In genomic region chr10:482848-483247, GRCh38 we compare ENCODE assay signal across 25 cellular contexts.
A peak's percentile ranks its signal among the peaks of the same experiment; 100 is the strongest.
DNase-seq lines count a peak whose midpoint lies in the region; ATAC-seq and TF ChIP-seq lines count a peak whose summit lies in the region.
"Had no signal": no experiment of that assay in that cellular context is flagged by ENCODE, and none has a peak within 500 bp of the region (broad histone marks: within the 10 kb centered on the region; RNA-seq: fewer than 3 reads in every experiment).

No MANE protein-coding gene starts in this region.

- H3K27me3 ChIP-seq in lung (ENCODE audit: control insufficient read depth, insufficient read depth) (no peaks in the 10 kb centered on the region), gastrocnemius medialis (no peaks in the 10 kb centered on the region), heart left ventricle (no peaks in the 10 kb centered on the region)
- H3K27me3 ChIP-seq: suprapubic skin had no signal

- H3K27ac ChIP-seq in VCaP (peak overlapping the region; percentile 93), coronary artery (no peak overlapping the region), lung (ENCODE audit: low read depth in 1 of 2, low read length in 1 of 2) (no peak overlapping the region), gastrocnemius medialis (peak overlapping the region; percentile 54 to 72 (median 69)), heart left ventricle (peak overlapping the region in 1 of 12 donors; percentile 90)
- H3K27ac ChIP-seq: cardiac muscle cell, suprapubic skin had no signal

- DNase-seq in coronary artery (ENCODE audit: low spot score) (peak; percentile 35), lung (ENCODE audit: low spot score) (peak; percentile 13), gastrocnemius medialis (no peak), heart left ventricle (no peak), MCF 10A (ENCODE audit: unreplicated experiment) (no peak), progenitor cell of endocrine pancreas (ENCODE audit: low spot score, unreplicated experiment) (no peak)
- DNase-seq: activated CD4-positive, alpha-beta memory T cell treated with anti-CD3 and anti-CD28 coated beads for 36 hours; activated CD4-positive, alpha-beta T cell treated with anti-CD3 and anti-CD28 coated beads for 1 hour; amygdala; CD4-positive, alpha-beta memory T cell; GOT3; hypothalamus; IMR-90; NCI-H146; NCI-H345; NCI-H748 treated with DMSO at 0.1 percent for 48 hours; stimulated activated naive B cell treated with anti-CD40 and anti-IgM and Interleukin-4, amounts not matched to agents 10 μg/mL and 1 μg/mL and 100 μg/mL, for 72 hours had no signal

- ATAC-seq in lung (ENCODE audit: insufficient read depth, low FRiP score), result no peak
- peak in 1 of 2 donors; percentile 1 for ATAC-seq in gastrocnemius medialis
- no peak for ATAC-seq in heart left ventricle
- no peak for ATAC-seq in activated T-helper 17 cell treated with anti-CD3 and anti-CD28 coated beads, Interleukin-2, amount 50 U/mL, for 72 hours (replicated peaks)
- ATAC-seq: Right ventricle myocardium inferior; stimulated activated naive B cell treated with anti-CD40 and anti-IgM and Interleukin-4, amounts not matched to agents 10 μg/mL and 1 μg/mL and 100 μg/mL, for 72 hours had no signal

- peaks cover 2% of the 10 kb centered on the region for H3K9me3 Mint-ChIP-seq in MCF 10A (ENCODE audit: unreplicated experiment)
- no peaks in the 10 kb centered on the region for H3K9me3 Mint-ChIP-seq in activated T-helper 17 cell treated with anti-CD3 and anti-CD28 coated beads, Interleukin-2, amount 50 U/mL, for 72 hours
- peaks cover 5% of the 10 kb centered on the region for H3K9me3 Mint-ChIP-seq in progenitor cell of endocrine pancreas (ENCODE audit: low read depth)
- H3K9me3 Mint-ChIP-seq: activated CD4-positive, alpha-beta memory T cell treated with anti-CD3 and anti-CD28 coated beads for 36 hours; activated naive CD4-positive, alpha-beta T cell treated with anti-CD3 and anti-CD28 coated beads, Interleukin-2, amount 50 U/mL, for 24 hours had no signal

- H3K4me1 ChIP-seq in lung (ENCODE audit: control insufficient read depth in 2 of 2, insufficient read depth in 2 of 2, low read length in 2 of 2) (peaks cover 0 to 2% of the 10 kb centered on the region in 2 donors), gastrocnemius medialis (peaks cover 40% of the 10 kb centered on the region in 2 donors), heart left ventricle (peaks cover 0 to 25% (median 9%) of the 10 kb centered on the region in 12 donors)

- CTCF ChIA-PET in MCF 10A (lab: Yijun Ruan, JAX), result interaction anchor here (0.7 kb wide), 1 partner anchor 47 kb away, joined by 3 read pairs; no protein-coding TSS in a partner anchor

- intact Hi-C loops in gastrocnemius medialis (cut with DNase I; ENCODE audit: low total_unique reads), result no loop called here
- intact Hi-C loops in heart left ventricle (cut with DNase I), result no loop called here
- intact Hi-C loops in MCF 10A (cut with micrococcal nuclease), result no loop called here

- TF ChIP-seq CTCF in VCaP (conservative IDR thresholded peaks at IDR 0.05), result no peak
- TF ChIP-seq CTCF in coronary artery (IDR thresholded peaks at IDR 0.05), result no peak
- no peak for TF ChIP-seq CTCF in lung (IDR thresholded peaks at IDR 0.05; ENCODE audit: control extremely low read depth, extremely low read depth)
- no peak for TF ChIP-seq CTCF in gastrocnemius medialis (IDR thresholded peaks at IDR 0.05 in 4 of 5, conservative IDR thresholded peaks at IDR 0.05 in 1 of 5)
- TF ChIP-seq CTCF in heart left ventricle (IDR thresholded peaks at IDR 0.05), result no peak
- TF ChIP-seq CTCF in MCF 10A (IDR thresholded peaks at IDR 0.05; ENCODE audit: unreplicated experiment), result no peak
- no peak for TF ChIP-seq CTCF in progenitor cell of endocrine pancreas (IDR thresholded peaks at IDR 0.05; ENCODE audit: unreplicated experiment)

- H3K36me3 Mint-ChIP-seq in MCF 10A (ENCODE audit: insufficient read depth, unreplicated experiment), result no peaks in the 10 kb centered on the region
- no peaks in the 10 kb centered on the region for H3K36me3 Mint-ChIP-seq in activated T-helper 17 cell treated with anti-CD3 and anti-CD28 coated beads, Interleukin-2, amount 50 U/mL, for 72 hours (ENCODE audit: low read depth)
- H3K36me3 Mint-ChIP-seq in progenitor cell of endocrine pancreas (ENCODE audit: insufficient read depth), result peaks cover 15% of the 10 kb centered on the region
- H3K36me3 Mint-ChIP-seq: activated CD4-positive, alpha-beta memory T cell treated with anti-CD3 and anti-CD28 coated beads for 36 hours; activated naive CD4-positive, alpha-beta T cell treated with anti-CD3 and anti-CD28 coated beads, Interleukin-2, amount 50 U/mL, for 24 hours; stimulated activated naive B cell treated with anti-CD40 and anti-IgM and Interleukin-4, amounts not matched to agents 10 μg/mL and 1 μg/mL and 100 μg/mL, for 72 hours had no signal

- no peaks in the 10 kb centered on the region for H3K4me1 Mint-ChIP-seq in MCF 10A (ENCODE audit: insufficient read depth, unreplicated experiment)
- H3K4me1 Mint-ChIP-seq in activated T-helper 17 cell treated with anti-CD3 and anti-CD28 coated beads, Interleukin-2, amount 50 U/mL, for 72 hours, result no peaks in the 10 kb centered on the region
- H3K4me1 Mint-ChIP-seq in progenitor cell of endocrine pancreas (ENCODE audit: low read depth), result no peaks in the 10 kb centered on the region

- BruUV-seq in MCF 10A (replicated peaks; lab: Mats Ljungman, UMichigan), result no TSS peak

- WGBS in lung, 2 donors, result 95 to 97% methylated on average over 10 of the region's 10 CpGs
- WGBS in heart left ventricle, 4 donors, result 87 to 97% (median 94%) methylated on average over 10 of the region's 10 CpGs

- H3K27ac Mint-ChIP-seq in MCF 10A (ENCODE audit: low read depth, unreplicated experiment) (no peak overlapping the region), progenitor cell of endocrine pancreas (no peak overlapping the region)
- H3K27ac Mint-ChIP-seq in activated T-helper 17 cell treated with anti-CD3 and anti-CD28 coated beads, Interleukin-2, amount 50 U/mL, for 72 hours, result no peak overlapping the region
- H3K27ac Mint-ChIP-seq: activated CD4-positive, alpha-beta memory T cell treated with anti-CD3 and anti-CD28 coated beads for 36 hours; activated naive CD4-positive, alpha-beta T cell treated with anti-CD3 and anti-CD28 coated beads, Interleukin-2, amount 50 U/mL, for 24 hours; activated T-helper 2 cell treated with anti-CD3 and anti-CD28 coated beads, Interferon-gamma antibody, Interleukin-2, Interleukin-4, amounts not matched to agents 10 μg/mL and 5 μg/mL and 100 μg/mL, durations not matched to agents 14 hours and 24 hours and 36 hours; dendritic cell treated with granulocyte-macrophage colony-stimulating factor and Interleukin-4, amounts not matched to agents 40 ng/mL and 50 ng/mL, for 4 days; stimulated activated naive B cell treated with anti-CD40 and anti-IgM and Interleukin-4, amounts not matched to agents 10 μg/mL and 1 μg/mL and 100 μg/mL, for 72 hours had no signal

- TF ChIP-seq POLR2A in gastrocnemius medialis (IDR thresholded peaks at IDR 0.05), result no peak
- no peak for TF ChIP-seq POLR2A in heart left ventricle (IDR thresholded peaks at IDR 0.05)

- H3K4me3 ChIP-seq in coronary artery (no peak overlapping the region), lung (no peak overlapping the region), gastrocnemius medialis (no peak overlapping the region), heart left ventricle (no peak overlapping the region)
- H3K4me3 ChIP-seq: cardiac muscle cell, suprapubic skin had no signal

- H3K36me3 ChIP-seq in lung (ENCODE audit: control insufficient read depth in 2 of 2, insufficient read depth in 2 of 2, low read length in 2 of 2) (peaks cover 0 to 9% of the 10 kb centered on the region in 2 donors), gastrocnemius medialis (no peaks in the 10 kb centered on the region), heart left ventricle (peaks cover 0 to 18% (median 5%) of the 10 kb centered on the region in 9 donors)
- H3K36me3 ChIP-seq: cardiac muscle cell had no signal

- H3K4me3 Mint-ChIP-seq in MCF 10A (ENCODE audit: unreplicated experiment) (no peak overlapping the region), progenitor cell of endocrine pancreas (ENCODE audit: low read depth) (no peak overlapping the region)
- no peak overlapping the region for H3K4me3 Mint-ChIP-seq in activated T-helper 17 cell treated with anti-CD3 and anti-CD28 coated beads, Interleukin-2, amount 50 U/mL, for 72 hours
- H3K4me3 Mint-ChIP-seq: activated CD4-positive, alpha-beta memory T cell treated with anti-CD3 and anti-CD28 coated beads for 36 hours; activated naive CD4-positive, alpha-beta T cell treated with anti-CD3 and anti-CD28 coated beads, Interleukin-2, amount 50 U/mL, for 24 hours; dendritic cell treated with granulocyte-macrophage colony-stimulating factor and Interleukin-4, amounts not matched to agents 40 ng/mL and 50 ng/mL, for 4 days; stimulated activated naive B cell treated with anti-CD40 and anti-IgM and Interleukin-4, amounts not matched to agents 10 μg/mL and 1 μg/mL and 100 μg/mL, for 72 hours had no signal

- in situ Hi-C loops in gastrocnemius medialis (cut with MboI; ENCODE audit: low sequenced_read_pairs in 4 of 4), result no loop called here

- H3K9me3 ChIP-seq in lung (ENCODE audit: control insufficient read depth in 2 of 2, insufficient read depth in 1 of 2, low read length in 1 of 2), result no peaks in the 10 kb centered on the region
- H3K9me3 ChIP-seq in gastrocnemius medialis, result no peaks in the 10 kb centered on the region
- H3K9me3 ChIP-seq in heart left ventricle, result no peaks in the 10 kb centered on the region
- H3K9me3 ChIP-seq: suprapubic skin had no signal

- H3K27me3 Mint-ChIP-seq in MCF 10A (ENCODE audit: insufficient read depth, unreplicated experiment), result no peaks in the 10 kb centered on the region
- H3K27me3 Mint-ChIP-seq in activated T-helper 17 cell treated with anti-CD3 and anti-CD28 coated beads, Interleukin-2, amount 50 U/mL, for 72 hours, result no peaks in the 10 kb centered on the region
- H3K27me3 Mint-ChIP-seq in progenitor cell of endocrine pancreas, result no peaks in the 10 kb centered on the region
- H3K27me3 Mint-ChIP-seq: activated naive CD4-positive, alpha-beta T cell treated with anti-CD3 and anti-CD28 coated beads, Interleukin-2, amount 50 U/mL, for 24 hours; CD4-positive, alpha-beta memory T cell; stimulated activated naive B cell treated with anti-CD40 and anti-IgM and Interleukin-4, amounts not matched to agents 10 μg/mL and 1 μg/mL and 100 μg/mL, for 72 hours had no signal

- POLR2A ChIA-PET in MCF 10A (lab: Yijun Ruan, JAX), result no interaction called here

Comparison
In these comparisons a context has a peak if more than half of its experiments do, and no peak if none do; other contexts are left out.
1. H3K27ac ChIP-seq: peak in VCaP (single experiment) and gastrocnemius medialis (4 of 4); none in coronary artery (0 of 2) and lung (0 of 2).
2. DNase-seq: peak in coronary artery (single experiment) and lung (single experiment); none in gastrocnemius medialis (0 of 2), heart left ventricle (0 of 5), MCF 10A (single experiment) and progenitor cell of endocrine pancreas (single experiment).